In genomic region chr17:6495450-6496115, GRCh38 we compare ENCODE assay signal across 13 cellular contexts. TPM values are rescaled to one million over a fixed set of nuclear protein-coding genes. Genes with fewer than 3 reads are reported as not detected.
DNase-seq lines count a peak whose midpoint lies in the region; ATAC-seq and TF ChIP-seq lines count a peak whose summit lies in the region.
"Had no signal": no experiment of that assay in that cellular context is flagged by ENCODE, and none has a peak within 500 bp of the region (broad histone marks: within the 10 kb centered on the region; RNA-seq: fewer than 3 reads in every experiment).

No MANE protein-coding gene starts in this region.

- no peaks in the 10 kb centered on the region for H3K27me3 ChIP-seq in CD4-positive, alpha-beta T cell (ENCODE audit: control insufficient read depth, insufficient read depth, low read length)
- no peaks in the 10 kb centered on the region for H3K27me3 ChIP-seq in HUES6 (ENCODE audit: control insufficient read depth, insufficient read depth, low read length)
- peaks cover 52 to 54% of the 10 kb centered on the region in 2 experiments for H3K27me3 ChIP-seq in mesenchymal stem cell (ENCODE audit: control insufficient read depth in 1 of 2, insufficient read depth in 1 of 2, low read length in 2 of 2)
- no peaks in the 10 kb centered on the region for H3K27me3 ChIP-seq in mammary epithelial cell (ENCODE audit: insufficient read depth, low read length)
- H3K27me3 ChIP-seq: adrenal gland had no signal

- H2AK5ac ChIP-seq in mesenchymal stem cell (ENCODE audit: low read length, severe bottlenecking), result no peak overlapping the region

- H4K91ac ChIP-seq in mesenchymal stem cell (ENCODE audit: low read length), result no peak overlapping the region

- H2BK15ac ChIP-seq in mesenchymal stem cell (ENCODE audit: low read depth, poor library complexity, severe bottlenecking), result no peak overlapping the region

- H3K23ac ChIP-seq in mesenchymal stem cell (ENCODE audit: low read length in 2 of 2), result no peak overlapping the region

- ATAC-seq in CD4-positive, alpha-beta T cell (ENCODE audit: poor library complexity), result no peak
- ATAC-seq in naive thymus-derived CD8-positive, alpha-beta T cell, result peak in 1 of 2 donors; percentile 39

- no peak overlapping the region for H3K4ac ChIP-seq in mesenchymal stem cell (ENCODE audit: low read depth in 1 of 2, low read length in 2 of 2)

- intact Hi-C loops in CD4-positive, alpha-beta T cell (cut with DNase I, micrococcal nuclease), result no loop called here
- intact Hi-C loops in mammary epithelial cell (cut with micrococcal nuclease), result no loop called here

- no peak for TF ChIP-seq CTCF in CD4-positive, alpha-beta T cell (IDR thresholded peaks at IDR 0.05)
- no peak for TF ChIP-seq CTCF in mammary epithelial cell (conservative IDR thresholded peaks at IDR 0.05 in 1 of 2, IDR thresholded peaks at IDR 0.05 in 1 of 2; ENCODE audit: extremely low read depth in 1 of 2, insufficient read depth in 1 of 2, low read depth in 1 of 2, low read length in 2 of 2)

- H4K8ac ChIP-seq in mesenchymal stem cell (ENCODE audit: low read length), result no peak overlapping the region

- no peak overlapping the region for H2BK12ac ChIP-seq in mesenchymal stem cell (ENCODE audit: low read length in 2 of 2)

- no peaks in the 10 kb centered on the region for H4K20me1 ChIP-seq in mammary epithelial cell (ENCODE audit: insufficient read depth, low read length)

- no peaks in the 10 kb centered on the region for H3K9me3 ChIP-seq in CD4-positive, alpha-beta T cell (ENCODE audit: control insufficient read depth, low read length)
- H3K9me3 ChIP-seq in HUES6 (ENCODE audit: control insufficient read depth, insufficient read depth, low read depth, low read length) (no peaks in the 10 kb centered on the region), mesenchymal stem cell (ENCODE audit: control insufficient read depth, low read length) (no peaks in the 10 kb centered on the region), mammary epithelial cell (replicated peaks; ENCODE audit: insufficient read depth, low read length) (no peaks in the 10 kb centered on the region)
- H3K9me3 ChIP-seq: adrenal gland had no signal

- 55% methylated on average over 15 of the region's 15 CpGs for WGBS in mesenchymal stem cell
- WGBS in mammary epithelial cell (ENCODE audit: low coverage, missing lambda C conversion rate), result 69% methylated on average over 10 of the region's 15 CpGs

- H3K4me3 ChIP-seq in HUES6 (ENCODE audit: low read depth, low read length), result peak overlapping the region; percentile 45
- no peak overlapping the region for H3K4me3 ChIP-seq in mesenchymal stem cell (ENCODE audit: insufficient read depth in 1 of 2, low read depth in 1 of 2, low read length in 2 of 2)
- H3K4me3 ChIP-seq in mammary epithelial cell (replicated peaks in 1 of 3; ENCODE audit: insufficient read depth in 1 of 3, low read depth in 2 of 3, low read length in 3 of 3), result no peak overlapping the region
- H3K4me3 ChIP-seq: adrenal gland had no signal

- in situ Hi-C loops in mammary epithelial cell (cut with MboI; ENCODE audit: low sequenced_read_pairs in 2 of 2), result loop anchor here in 1 of 2 donors (25.0 kb wide), 2 partner anchors 92 to 517 kb away; partner anchors contain the start of genes BCL6B and RNASEK

- H3K18ac ChIP-seq in mesenchymal stem cell (ENCODE audit: low read depth in 1 of 2, low read length in 2 of 2), result no peak overlapping the region

- no peaks in the 10 kb centered on the region for H3K9me3 Mint-ChIP-seq in CD4-positive, alpha-beta T cell
- H3K9me3 Mint-ChIP-seq in naive thymus-derived CD8-positive, alpha-beta T cell, result no peaks in the 10 kb centered on the region
- H3K9me3 Mint-ChIP-seq: activated CD4-positive, alpha-beta memory T cell treated with anti-CD3 and anti-CD28 coated beads for 36 hours; T-helper 2 cell treated with Interferon-gamma antibody and Interleukin-4, amounts not matched to agents 5 μg/mL and 100 μg/mL, for 36 hours had no signal

- peaks cover 16% of the 10 kb centered on the region for H3K4me1 Mint-ChIP-seq in CD4-positive, alpha-beta T cell (ENCODE audit: low read depth)
- H3K4me1 Mint-ChIP-seq in naive thymus-derived CD8-positive, alpha-beta T cell, result peaks cover 14 to 21% (median 19%) of the 10 kb centered on the region in 4 donors

- BruUV-seq in mammary epithelial cell (replicated peaks; lab: Mats Ljungman, UMichigan), result no TSS peak

- H2BK120ac ChIP-seq in mesenchymal stem cell (ENCODE audit: low read depth, low read length), result no peak overlapping the region

- no peak overlapping the region for H3K14ac ChIP-seq in mesenchymal stem cell (ENCODE audit: low read length in 2 of 2)

- H3K4me2 ChIP-seq in mesenchymal stem cell (ENCODE audit: low read length, poor library complexity, severe bottlenecking), result no peak overlapping the region
- H3K4me2 ChIP-seq in mammary epithelial cell (ENCODE audit: insufficient read depth, low read depth, low read length), result no peak overlapping the region

- H3K36me3 ChIP-seq in HUES6 (ENCODE audit: control insufficient read depth, insufficient read depth, low read length) (no peaks in the 10 kb centered on the region), mesenchymal stem cell (ENCODE audit: control insufficient read depth in 1 of 2, insufficient read depth in 2 of 2, low read depth in 1 of 2, low read length in 2 of 2) (no peaks in the 10 kb centered on the region), mammary epithelial cell (ENCODE audit: insufficient read depth, low read length) (no peaks in the 10 kb centered on the region)
- H3K36me3 ChIP-seq: adrenal gland had no signal

- no peaks in the 10 kb centered on the region for H3K79me1 ChIP-seq in mesenchymal stem cell (replicated peaks; ENCODE audit: low read length, poor library complexity, severe bottlenecking)

- H3K79me2 ChIP-seq in mammary epithelial cell (ENCODE audit: insufficient read depth, low read length), result no peaks in the 10 kb centered on the region

- peaks cover 37% of the 10 kb centered on the region for H3K4me1 ChIP-seq in HUES6 (ENCODE audit: control insufficient read depth, insufficient read depth, low read length)
- peaks cover 10% of the 10 kb centered on the region for H3K4me1 ChIP-seq in mesenchymal stem cell (ENCODE audit: control insufficient read depth, insufficient read depth, low read depth, low read length)
- no peaks in the 10 kb centered on the region for H3K4me1 ChIP-seq in mammary epithelial cell (ENCODE audit: insufficient read depth, low read length)
- H3K4me1 ChIP-seq: adrenal gland had no signal

- no peaks in the 10 kb centered on the region for H3K27me3 Mint-ChIP-seq in CD4-positive, alpha-beta T cell
- H3K27me3 Mint-ChIP-seq in naive thymus-derived CD8-positive, alpha-beta T cell, result peaks cover 0 to 5% (median 0%) of the 10 kb centered on the region in 5 donors
- H3K27me3 Mint-ChIP-seq: activated CD4-positive, alpha-beta memory T cell treated with anti-CD3 and anti-CD28 coated beads for 36 hours had no signal

- no peak overlapping the region for H3K27ac Mint-ChIP-seq in CD4-positive, alpha-beta T cell
- peak overlapping the region in 4 of 10 donors; percentile 17 to 79 (median 56) for H3K27ac Mint-ChIP-seq in naive thymus-derived CD8-positive, alpha-beta T cell
- H3K27ac Mint-ChIP-seq: activated CD4-positive, alpha-beta memory T cell treated with anti-CD3 and anti-CD28 coated beads for 36 hours; T-helper 2 cell treated with Interferon-gamma antibody and Interleukin-4, amounts not matched to agents 5 μg/mL and 100 μg/mL, for 36 hours had no signal

- POLR2A ChIA-PET in CD4-positive, alpha-beta T cell (lab: Charles Lee), result no interaction called here
- POLR2A ChIA-PET in naive thymus-derived CD8-positive, alpha-beta T cell (lab: Charles Lee), result no interaction called here

- peak overlapping the region; percentile 62 for H3K4me3 Mint-ChIP-seq in CD4-positive, alpha-beta T cell
- H3K4me3 Mint-ChIP-seq in naive thymus-derived CD8-positive, alpha-beta T cell, result peak overlapping the region; percentile 64 to 81 (median 68)
- H3K4me3 Mint-ChIP-seq: activated CD4-positive, alpha-beta memory T cell treated with anti-CD3 and anti-CD28 coated beads for 36 hours; T-helper 2 cell treated with Interferon-gamma antibody and Interleukin-4, amounts not matched to agents 5 μg/mL and 100 μg/mL, for 36 hours had no signal

- H2BK5ac ChIP-seq in mesenchymal stem cell (ENCODE audit: low read depth, low read length, poor library complexity, severe bottlenecking), result no peak overlapping the region

- H3K9ac ChIP-seq in HUES6 (ENCODE audit: low read length), result no peak overlapping the region
- no peak overlapping the region for H3K9ac ChIP-seq in mesenchymal stem cell (ENCODE audit: low read length)
- no peak overlapping the region for H3K9ac ChIP-seq in mammary epithelial cell (ENCODE audit: insufficient read depth, low read length)

- DNase-seq in CD4-positive, alpha-beta T cell, result peak in 1 of 10 experiments; percentile 30
- no peak for DNase-seq in naive thymus-derived CD8-positive, alpha-beta T cell
- no peak for DNase-seq in mesenchymal stem cell
- DNase-seq in DMS153 (lab: John Stamatoyannopoulos, UW), result no peak
- DNase-seq in SKM-1 treated with dmso at 0.1 percent for 144 hours (lab: John Stamatoyannopoulos, UW; ENCODE audit: unreplicated experiment), result no peak
- DNase-seq in mammary epithelial cell, result no peak
- DNase-seq: AML-193, midbrain had no signal

- H2AFZ ChIP-seq in mesenchymal stem cell (ENCODE audit: low read depth, low read length), result no peak overlapping the region
- H2AFZ ChIP-seq in mammary epithelial cell (ENCODE audit: low read depth, low read length), result no peak overlapping the region

- dilution Hi-C loops in mammary epithelial cell (cut with HindIII; ENCODE audit: low sequenced_read_pairs), result no loop called here

- H3K36me3 Mint-ChIP-seq in CD4-positive, alpha-beta T cell (ENCODE audit: low read depth), result no peaks in the 10 kb centered on the region
- no peaks in the 10 kb centered on the region for H3K36me3 Mint-ChIP-seq in naive thymus-derived CD8-positive, alpha-beta T cell
- H3K36me3 Mint-ChIP-seq: activated CD4-positive, alpha-beta memory T cell treated with anti-CD3 and anti-CD28 coated beads for 36 hours had no signal

- H3K27ac ChIP-seq in CD4-positive, alpha-beta T cell (ENCODE audit: low read depth, low read length), result no peak overlapping the region
- H3K27ac ChIP-seq in HUES6 (ENCODE audit: low read depth, low read length) (no peak overlapping the region), cingulate gyrus (ENCODE audit: low read depth, low read length) (peak overlapping the region; percentile 12), mesenchymal stem cell (ENCODE audit: low read length, poor library complexity, severe bottlenecking) (no peak overlapping the region), mammary epithelial cell (ENCODE audit: insufficient read depth, low read depth, low read length) (no peak overlapping the region)
- H3K27ac ChIP-seq: adrenal gland had no signal

- CTCF ChIA-PET in CD4-positive, alpha-beta T cell (lab: Charles Lee), result no interaction called here
- CTCF ChIA-PET in mammary epithelial cell (lab: Charles Lee; ENCODE audit: low non-redundant PET), result no interaction called here

RNA-seq across cellular contexts. Expression of gene PIMREG, which starts 51.3 kb away (rescaled TPM):
- total RNA-seq in CD4-positive, alpha-beta T cell, result not detected
- not detected for total RNA-seq in naive thymus-derived CD8-positive, alpha-beta T cell
- under 1 TPM in 1 of 3 donors, not detected in 2; 0.27 TPM for polyA plus RNA-seq in naive thymus-derived CD8-positive, alpha-beta T cell
- polyA plus RNA-seq in mesenchymal stem cell (2013, experiment 1 of 2), result 3.9 TPM
- 3.5 TPM for polyA plus RNA-seq in mesenchymal stem cell (2013, experiment 2 of 2)
- 10 to 100 TPM in 1 of 2 donors, under 1 TPM in 1; 0.83 to 18.4 TPM for total RNA-seq in mammary epithelial cell
- 18.2 TPM for polyA plus RNA-seq in mammary epithelial cell
- polyA minus RNA-seq in mammary epithelial cell, result 7.8 TPM
